21 cellular contexts compared by ENCODE assay signal in the genomic region with DNA sequence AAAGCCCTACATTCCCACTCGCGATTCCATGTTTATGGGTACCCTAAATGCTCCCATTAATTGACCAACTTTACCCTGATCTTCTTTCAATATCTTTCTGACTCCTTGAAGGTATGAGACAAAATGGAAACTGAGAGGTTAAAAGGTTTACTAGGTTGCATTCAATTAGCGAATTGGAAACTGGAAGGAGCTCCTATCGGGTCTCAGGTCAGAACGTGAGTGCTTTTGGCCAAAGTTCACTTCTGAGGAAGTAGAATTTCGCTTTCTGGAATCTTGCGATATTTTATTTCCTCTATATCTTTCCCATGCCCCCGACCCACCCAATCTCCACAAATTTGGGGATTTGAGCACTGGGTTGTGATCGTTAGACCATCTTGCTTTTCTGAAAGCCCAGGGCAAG. TPM values are rescaled to one million over a fixed set of nuclear protein-coding genes. Genes with fewer than 3 reads are reported as not detected.
DNase-seq lines count a peak whose midpoint lies in the region; ATAC-seq, FAIRE-seq and TF ChIP-seq lines count a peak whose summit lies in the region.
"Had no signal": no experiment of that assay in that cellular context is flagged by ENCODE, and none has a peak within 500 bp of the region (broad histone marks: within the 10 kb centered on the region; RNA-seq: fewer than 3 reads in every experiment).

No MANE protein-coding gene starts in this region.

- H2AFZ ChIP-seq in keratinocyte (ENCODE audit: control insufficient read depth, low read length) (no peak overlapping the region), HepG2 (ENCODE audit: low read length) (no peak overlapping the region)
- H2AFZ ChIP-seq: neural progenitor cell had no signal

- H3K27ac ChIP-seq in RWPE2 (ENCODE audit: poor library complexity, severe bottlenecking) (peak overlapping the region; percentile 64), keratinocyte (ENCODE audit: control insufficient read depth, insufficient read depth, low read length) (peak overlapping the region; percentile 99), transverse colon (peak overlapping the region; percentile 77 to 87 (median 86)), HepG2 (ENCODE audit: extremely low read length, insufficient read depth, low read length) (no peak overlapping the region)
- H3K27ac ChIP-seq: neural progenitor cell, testis had no signal

- H3K4me3 ChIP-seq in RWPE2 (ENCODE audit: severe bottlenecking) (peak overlapping the region; percentile 10), keratinocyte (ENCODE audit: control insufficient read depth in 2 of 3, extremely low read depth in 1 of 3, insufficient read depth in 2 of 3, low read depth in 1 of 3, low read length in 3 of 3) (peak overlapping the region; percentile 46 to 90 (median 61)), transverse colon (peak overlapping the region; percentile 8 to 53 (median 42)), foreskin fibroblast (ENCODE audit: low read depth in 1 of 2, low read length in 2 of 2) (no peak overlapping the region), HepG2 (replicated peaks in 1 of 3; ENCODE audit: insufficient read depth in 1 of 3, low read depth in 2 of 3, low read length in 3 of 3) (no peak overlapping the region)
- H3K4me3 ChIP-seq: neural progenitor cell, testis had no signal

- intact Hi-C loops in transverse colon (cut with DNase I; ENCODE audit: low total_unique reads), result no loop called here
- intact Hi-C loops in HepG2 (cut with micrococcal nuclease; ENCODE audit: unreplicated experiment), result no loop called here

- H3K27me3 ChIP-seq in RWPE2 (ENCODE audit: insufficient read depth, poor library complexity, severe bottlenecking), result no peaks in the 10 kb centered on the region
- H3K27me3 ChIP-seq in keratinocyte (ENCODE audit: control insufficient read depth, extremely low read depth, insufficient read depth, low read length), result no peaks in the 10 kb centered on the region
- H3K27me3 ChIP-seq in transverse colon, result no peaks in the 10 kb centered on the region
- no peaks in the 10 kb centered on the region for H3K27me3 ChIP-seq in HepG2 (ENCODE audit: control insufficient read depth in 1 of 2, insufficient read depth in 2 of 2, low read length in 2 of 2)
- H3K27me3 ChIP-seq: neural progenitor cell, testis had no signal

- CTCF ChIA-PET in HepG2 (lab: Yijun Ruan, JAX; ENCODE audit: low intra/inter-chr PET ratio, low total read pairs), result no interaction called here

- DNase-seq in RWPE2 (ENCODE audit: low spot score), result no peak
- DNase-seq in keratinocyte (ENCODE audit: low read depth, low spot score), result no peak
- no peak for DNase-seq in transverse colon
- DNase-seq in NAMALWA (ENCODE audit: low spot score), result no peak
- no peak for DNase-seq in inferior parietal cortex (ENCODE audit: extremely low spot score)
- DNase-seq in foreskin fibroblast, result no peak
- DNase-seq in HepG2 (ENCODE audit: low spot score), result no peak
- DNase-seq: amniotic stem cell; KG1; mammary epithelial cell; NCI-H1105 treated with DMSO at 0.1 percent for 48 hours; right cardiac atrium; stimulated activated CD4-positive, alpha-beta T cell treated with anti-CD3 and anti-CD28 coated beads, Interleukin-1b, Interleukin-23, amount 100 ng/mL, for 48 hours; testis had no signal

- in situ Hi-C loops in transverse colon (cut with MboI; ENCODE audit: low pct_ligation_motif_present in 1 of 4, low pct_unique_long_range_greater_than_20kb in 1 of 4, low sequenced_read_pairs in 3 of 4) (no loop called here), HepG2 (cut with HindIII; ENCODE audit: extremely low pct_ligation_motif_present, low pct_unique_long_range_greater_than_20kb) (no loop called here)

- peaks cover 4% of the 10 kb centered on the region; the same call in 1 of the 2 replicates for H3K36me3 ChIP-seq in RWPE2 (ENCODE audit: low read depth)
- peaks cover 2 to 16% of the 10 kb centered on the region in 2 experiments for H3K36me3 ChIP-seq in keratinocyte (ENCODE audit: control insufficient read depth in 2 of 2, extremely low read depth in 1 of 2, insufficient read depth in 2 of 2, low read length in 2 of 2)
- no peaks in the 10 kb centered on the region for H3K36me3 ChIP-seq in transverse colon
- no peaks in the 10 kb centered on the region for H3K36me3 ChIP-seq in HepG2 (replicated peaks in 1 of 2; ENCODE audit: control insufficient read depth in 1 of 2, insufficient read depth in 2 of 2, low read length in 2 of 2)
- H3K36me3 ChIP-seq: neural progenitor cell had no signal

- ATAC-seq in GM19395 (IDR thresholded peaks at IDR 0.05; ENCODE audit: unreplicated experiment), result peak; percentile 45
- no peak for ATAC-seq in RWPE2 (ENCODE audit: low read depth)
- ATAC-seq in HepG2, result no peak
- ATAC-seq: right cardiac atrium, WTC11 had no signal

- H3K4me1 ChIP-seq in RWPE2 (ENCODE audit: insufficient read depth, poor library complexity, severe bottlenecking) (peaks cover 47% of the 10 kb centered on the region), keratinocyte (ENCODE audit: control insufficient read depth, extremely low read depth, insufficient read depth, low read length) (peaks cover 69% of the 10 kb centered on the region), transverse colon (peaks cover 0 to 38% (median 6%) of the 10 kb centered on the region in 4 donors), HepG2 (ENCODE audit: insufficient read depth, low read length) (peaks cover 25% of the 10 kb centered on the region)
- H3K4me1 ChIP-seq: neural progenitor cell, testis had no signal

- dilution Hi-C loops in keratinocyte (cut with MboI; ENCODE audit: extremely low pct_ligation_motif_present, low sequenced_read_pairs), result no loop called here

- 35 to 42% methylated on average over 5 to 9 of the region's 9 CpGs for WGBS in transverse colon (ENCODE audit: low coverage in 1 of 2), 2 donors
- WGBS in HepG2 (ENCODE audit: low lambda C conversion rate), result 96% methylated on average over 9 of the region's 9 CpGs

- H3K4me2 ChIP-seq in keratinocyte (ENCODE audit: control insufficient read depth, extremely low read depth, insufficient read depth, low read depth, low read length) (peak overlapping the region; percentile 94), HepG2 (ENCODE audit: low read depth, low read length) (no peak overlapping the region)
- H3K4me2 ChIP-seq: neural progenitor cell had no signal

- TF ChIP-seq RAD21 in HepG2 (CRISPR knock-in tag; IDR thresholded peaks at IDR 0.05), result no peak

- H4K20me1 ChIP-seq in keratinocyte (ENCODE audit: control insufficient read depth, extremely low read depth, insufficient read depth, low read length) (no peaks in the 10 kb centered on the region), HepG2 (ENCODE audit: insufficient read depth, low read length) (no peaks in the 10 kb centered on the region)

- H3K79me2 ChIP-seq in keratinocyte (ENCODE audit: control insufficient read depth, insufficient read depth, low read length), result peaks cover 72% of the 10 kb centered on the region
- no peaks in the 10 kb centered on the region for H3K79me2 ChIP-seq in HepG2 (ENCODE audit: insufficient read depth, low read length)

- no TSS peak for BruUV-seq in HepG2 (replicated peaks; lab: Mats Ljungman, UMichigan)

- H3K9me1 ChIP-seq in keratinocyte (ENCODE audit: control insufficient read depth, extremely low read depth, insufficient read depth, low read length), result peaks cover 2% of the 10 kb centered on the region

- POLR2A ChIA-PET in HepG2 (lab: Yijun Ruan, JAX), result no interaction called here

- TF ChIP-seq CTCF in RWPE2 (IDR thresholded peaks at IDR 0.05; ENCODE audit: poor library complexity, severe bottlenecking) (no peak), keratinocyte (optimal IDR thresholded peaks at IDR 0.05 in 1 of 3, IDR thresholded peaks at IDR 0.05 in 1 of 3, conservative IDR thresholded peaks at IDR 0.05 in 1 of 3; ENCODE audit: extremely low read depth in 1 of 3, insufficient read depth in 2 of 3, low read length in 3 of 3) (no peak), transverse colon (IDR thresholded peaks at IDR 0.05) (no peak), foreskin fibroblast (IDR thresholded peaks at IDR 0.05; ENCODE audit: low read depth, low read length) (no peak), HepG2 (CRISPR knock-in tag; IDR thresholded peaks at IDR 0.05) (no peak)

- no peak for FAIRE-seq in keratinocyte (lab: Jason Lieb, UNC)
- no peak for FAIRE-seq in HepG2 (lab: Jason Lieb, UNC)
- FAIRE-seq: G401.6 had no signal

- TF ChIP-seq POLR2A in transverse colon (IDR thresholded peaks at IDR 0.05) (no peak), HepG2 (IDR thresholded peaks at IDR 0.05; ENCODE audit: insufficient read depth in 1 of 2, low read depth in 2 of 2, low read length in 2 of 2) (no peak)

- H3K9me3 ChIP-seq in RWPE2 (ENCODE audit: severe bottlenecking), result no peaks in the 10 kb centered on the region
- H3K9me3 ChIP-seq in keratinocyte (ENCODE audit: control insufficient read depth, low read depth, low read length), result no peaks in the 10 kb centered on the region
- no peaks in the 10 kb centered on the region for H3K9me3 ChIP-seq in transverse colon
- H3K9me3 ChIP-seq in HepG2 (ENCODE audit: low read length), result no peaks in the 10 kb centered on the region
- H3K9me3 ChIP-seq: testis had no signal

- TF ChIP-seq EP300 in transverse colon (IDR thresholded peaks at IDR 0.05; ENCODE audit: low read depth) (no peak), HepG2 (IDR thresholded peaks at IDR 0.05; ENCODE audit: low read depth in 2 of 2, low read length in 2 of 2) (no peak), HepG2 (CRISPR knock-in tag; IDR thresholded peaks at IDR 0.05; ENCODE audit: borderline replicate concordance) (no peak)

- H3K9ac ChIP-seq in keratinocyte (ENCODE audit: control insufficient read depth, extremely low read depth, insufficient read depth, low read length) (peak overlapping the region; percentile 98), HepG2 (ENCODE audit: insufficient read depth, low read depth, low read length) (no peak overlapping the region)
- H3K9ac ChIP-seq: neural progenitor cell had no signal

RNA-seq across cellular contexts. Expression of gene EHF, which starts 2.6 kb away (rescaled TPM):
- polyA plus RNA-seq in keratinocyte (64.1 to 74.7 TPM (median 64.2 TPM) in 3 replicates), HepG2 (2011; rRNA removed) (0.04 TPM in 1 of 2 replicates, not detected in the other)
- 166 TPM for polyA plus RNA-seq in keratinocyte (2011; ENCODE audit: low read depth)
- 35.4 and 44.1 TPM in 2 replicates for polyA plus RNA-seq in keratinocyte (2011; cell fraction: cytosol; rRNA removed)
- polyA plus RNA-seq in keratinocyte (2011; cell fraction: nucleus; rRNA removed), result 63.4 and 73.7 TPM in 2 replicates
- polyA plus RNA-seq in keratinocyte (2012; ENCODE audit: low replicate concordance), result 46.1 and 56.5 TPM in 2 replicates
- polyA minus RNA-seq in keratinocyte, result 159 to 232 TPM (median 215 TPM) in 3 replicates
- polyA minus RNA-seq in keratinocyte (2011; cell fraction: cytosol; rRNA and poly(A)+ RNA removed), result 70.0 TPM
- polyA minus RNA-seq in keratinocyte (2011; cell fraction: nucleus; rRNA and poly(A)+ RNA removed), result 73.6 and 104 TPM in 2 replicates
- total RNA-seq in transverse colon (100 to 1,000 TPM; 206 to 406 (median 262) TPM), HepG2 (2016; rRNA removed; fragmentation: Illumina TruSeq; extraction: Trizol) (0.24 and 0.46 TPM in 2 replicates)
- not detected in 2 replicates for total RNA-seq in HepG2 (2016; cell fraction: cytosol; rRNA removed; fragmentation: Illumina TruSeq; extraction: Trizol; ENCODE audit: low read depth)
- total RNA-seq in HepG2 (2016; cell fraction: insoluble cytoplasmic fraction; rRNA removed; fragmentation: Illumina TruSeq; extraction: Trizol), result 0.19 and 0.65 TPM in 2 replicates
- 0.09 and 0.24 TPM in 2 replicates for total RNA-seq in HepG2 (2016; cell fraction: membrane; rRNA removed; fragmentation: Illumina TruSeq; extraction: Trizol)
- total RNA-seq in HepG2 (2016; cell fraction: nucleus; rRNA removed; fragmentation: Illumina TruSeq; extraction: Trizol), result 0.22 and 0.28 TPM in 2 replicates
- polyA plus RNA-seq in HepG2 (2011; cell fraction: cytosol; rRNA removed), result 0.08 TPM in 1 of 2 replicates, not detected in the other
- polyA plus RNA-seq in HepG2 (2011; cell fraction: nucleus; rRNA removed), result 0.07 TPM in 1 of 2 replicates, not detected in the other
- not detected in 2 replicates for polyA plus RNA-seq in HepG2 (2012)
- 0.06 and 0.17 TPM in 2 replicates for polyA plus RNA-seq in HepG2 (2016; cell fraction: cytosol; fragmentation: Illumina TruSeq; extraction: Trizol; ENCODE audit: low read depth)
- polyA plus RNA-seq in HepG2 (2016; cell fraction: insoluble cytoplasmic fraction; fragmentation: Illumina TruSeq; extraction: Trizol; ENCODE audit: low read depth), result 0.13 and 0.40 TPM in 2 replicates
- 0.13 TPM in 1 of 2 replicates, not detected in the other for polyA plus RNA-seq in HepG2 (2016; cell fraction: membrane; fragmentation: Illumina TruSeq; extraction: Trizol; ENCODE audit: low read depth)
- 0.28 and 0.30 TPM in 2 replicates for polyA plus RNA-seq in HepG2 (2016; cell fraction: nucleus; fragmentation: Illumina TruSeq; extraction: Trizol; ENCODE audit: insufficient read depth, low read depth)
- polyA minus RNA-seq in HepG2 (2011; rRNA and poly(A)+ RNA removed; ENCODE audit: low replicate concordance), result 0.06 and 0.65 TPM in 2 replicates
- polyA minus RNA-seq in HepG2 (2011; cell fraction: cytosol; rRNA and poly(A)+ RNA removed), result not detected in 2 replicates
- polyA minus RNA-seq in HepG2 (2011; cell fraction: nucleus; rRNA and poly(A)+ RNA removed), result 0.25 and 0.39 TPM in 2 replicates
- total RNA-seq: activated CD8-positive, alpha-beta memory T cell treated with anti-CD3 and anti-CD28 coated beads for 36 hours; chondrocyte; glomerular endothelial cell had no signal

Comparison
In these comparisons a context has a peak if more than half of its experiments do, and no peak if none do; other contexts are left out.
1. H3K4me3 ChIP-seq: peak in RWPE2 (single experiment), keratinocyte (3 of 3) and transverse colon (4 of 4); none in foreskin fibroblast (0 of 2) and HepG2 (0 of 3).
2. RNA of gene EHF, which starts 2.6 kb away (total RNA-seq): 206 to 406 TPM in transverse colon; 0.09 to 0.65 TPM in HepG2; every median in the first group is over 100 times any median in the second.